Comparison of ENCODE assay signal across 8 cellular contexts in the genomic region with DNA sequence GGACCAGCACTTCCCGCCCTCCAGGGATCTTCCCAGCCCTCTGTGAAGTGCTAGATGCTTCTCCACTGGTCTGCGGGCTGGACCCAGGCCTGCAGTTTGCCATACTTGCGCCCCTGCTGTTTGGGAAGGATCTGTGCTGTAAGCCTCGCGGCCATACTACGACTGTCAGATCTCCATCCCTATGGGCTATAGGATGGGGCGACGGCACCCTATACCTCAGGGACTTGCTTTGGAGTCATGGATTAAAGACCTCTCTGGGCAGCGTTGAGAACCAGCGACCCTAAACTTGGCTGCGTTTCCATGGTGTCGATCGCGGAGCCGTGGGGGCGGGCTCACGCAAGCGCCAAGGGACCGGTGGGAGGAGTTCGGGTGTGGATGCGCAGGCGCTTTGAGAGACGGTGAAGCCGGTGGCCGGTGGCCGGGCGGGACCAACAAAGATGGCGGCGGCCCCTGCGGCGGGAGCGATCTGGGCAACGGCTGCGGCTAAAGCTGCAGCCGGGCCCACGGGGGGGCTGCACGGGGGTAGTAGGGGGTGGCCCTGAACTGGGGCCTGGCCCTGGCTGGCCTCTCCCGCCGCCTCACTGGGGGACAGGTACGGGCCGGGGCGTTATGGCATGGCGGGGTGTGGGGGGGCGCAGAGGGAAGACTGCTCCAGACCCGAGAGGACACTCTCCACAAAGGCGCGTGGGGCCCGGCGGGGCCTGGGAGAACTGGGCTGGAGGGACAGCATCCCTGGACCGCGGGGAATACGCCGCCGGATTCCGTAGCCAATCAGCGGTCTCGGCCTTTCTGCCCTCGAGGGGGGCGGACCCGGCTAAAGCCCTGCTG. TPM values are rescaled to one million over a fixed set of nuclear protein-coding genes. Genes with fewer than 3 reads are reported as not detected.
DNase-seq lines count a peak whose midpoint lies in the region; ATAC-seq and TF ChIP-seq lines count a peak whose summit lies in the region.

TSS of gene USP21 (plus strand) at position 414 of the 828 bp plus-strand sequence. CDS start 1,141 bp downstream, outside the sequence.

- H3K4me1 ChIP-seq in Peyer's patch (peaks cover 0 to 44% (median 11%) of the 10 kb centered on the region in 4 donors), esophagus (ENCODE audit: control insufficient read depth in 2 of 2, insufficient read depth in 2 of 2, low read length in 1 of 2) (peaks cover 4 to 17% of the 10 kb centered on the region in 2 donors), muscle layer of duodenum (ENCODE audit: control insufficient read depth in 1 of 2, insufficient read depth in 2 of 2, low read length in 2 of 2) (peaks cover 0 to 42% of the 10 kb centered on the region in 2 donors)

- no peaks in the 10 kb centered on the region for H3K27me3 Mint-ChIP-seq in activated T-cell treated with anti-CD3 and anti-CD28 coated beads, Interleukin-2, amount 50 U/mL, for 4 hours (ENCODE audit: low read depth)

- peak within 1 kb of the TSS; percentile 88 for H3K4me3 Mint-ChIP-seq in activated T-cell treated with anti-CD3 and anti-CD28 coated beads, Interleukin-2, amount 50 U/mL, for 4 hours

- H3K27ac ChIP-seq in KOPT-K1 (ENCODE audit: low read depth, low read length, poor library complexity, severe bottlenecking) (peak within 1 kb of the TSS; percentile 83), Peyer's patch (peak within 1 kb of the TSS; percentile 77 to 89 (median 85)), esophagus (ENCODE audit: low read depth in 2 of 2, low read length in 1 of 2) (peak within 1 kb of the TSS; percentile 81 to 83), muscle layer of duodenum (ENCODE audit: low read length) (peak within 1 kb of the TSS; percentile 78)

- TF ChIP-seq POLR2A in Peyer's patch (IDR thresholded peaks at IDR 0.05), result peak; percentile 34 to 60

- peak; percentile 69 for ATAC-seq in GM21737 (IDR thresholded peaks at IDR 0.05; ENCODE audit: unreplicated experiment)
- peak; percentile 95 to 96 for ATAC-seq in activated T-cell treated with anti-CD3 and anti-CD28 coated beads, Interleukin-2, amount 50 U/mL, for 4 hours

- 1% methylated on average over 54 to 60 of the region's 60 CpGs for WGBS in esophagus, 2 donors

- H3K4me3 ChIP-seq in Peyer's patch (peak within 1 kb of the TSS; percentile 66 to 96 (median 90)), esophagus (ENCODE audit: low read depth in 1 of 2, low read length in 2 of 2) (peak within 1 kb of the TSS; percentile 80 to 98), muscle layer of duodenum (ENCODE audit: low read depth in 1 of 2, low read length in 2 of 2) (peak within 1 kb of the TSS; percentile 90 to 91)

- TF ChIP-seq CTCF in Peyer's patch (IDR thresholded peaks at IDR 0.05), result peak in 4 of 6 experiments; percentile 31 to 40 (median 36)

- H3K36me3 Mint-ChIP-seq in activated T-cell treated with anti-CD3 and anti-CD28 coated beads, Interleukin-2, amount 50 U/mL, for 4 hours (ENCODE audit: insufficient read depth), result peaks cover 24% of the 10 kb centered on the region

- H3K9me3 ChIP-seq in KOPT-K1 (ENCODE audit: insufficient read depth, low read length, poor library complexity, severe bottlenecking) (no peaks in the 10 kb centered on the region), Peyer's patch (no peaks in the 10 kb centered on the region), esophagus (ENCODE audit: control insufficient read depth in 2 of 2, insufficient read depth in 1 of 2, low read depth in 1 of 2, low read length in 1 of 2) (no peaks in the 10 kb centered on the region), muscle layer of duodenum (ENCODE audit: control insufficient read depth in 1 of 2, low read length in 2 of 2) (no peaks in the 10 kb centered on the region)

- H3K36me3 ChIP-seq in KOPT-K1 (ENCODE audit: insufficient read depth, low read length) (peaks cover 59% of the 10 kb centered on the region), Peyer's patch (peaks cover 0 to 40% (median 0%) of the 10 kb centered on the region in 3 donors), esophagus (ENCODE audit: control insufficient read depth in 2 of 2, insufficient read depth in 2 of 2, low read length in 1 of 2) (peaks cover 0 to 18% of the 10 kb centered on the region in 2 donors), muscle layer of duodenum (ENCODE audit: control insufficient read depth in 1 of 2, insufficient read depth in 2 of 2, low read length in 2 of 2) (peaks cover 34 to 46% of the 10 kb centered on the region in 2 donors)

- no peaks in the 10 kb centered on the region for H3K9me3 Mint-ChIP-seq in activated T-cell treated with anti-CD3 and anti-CD28 coated beads, Interleukin-2, amount 50 U/mL, for 4 hours

- peak; percentile 80 for DNase-seq in DMS53 treated with DMSO at 0.1 percent for 48 hours (lab: John Stamatoyannopoulos, UW; ENCODE audit: unreplicated experiment)
- peak; percentile 89 to 96 (median 95) for DNase-seq in Peyer's patch
- DNase-seq in activated T-cell treated with anti-CD3 and anti-CD28 coated beads, Interleukin-2, amount 50 U/mL, for 4 hours, result peak; percentile 89
- DNase-seq in stimulated activated CD8-positive, alpha-beta memory T cell treated with anti-CD3 and anti-CD28 coated beads, Interleukin-7, amount 100 ng/mL, for 4 hours (ENCODE audit: low read depth in 2 of 2), result peak; percentile 84 to 89

- peaks cover 53% of the 10 kb centered on the region for H3K4me1 Mint-ChIP-seq in activated T-cell treated with anti-CD3 and anti-CD28 coated beads, Interleukin-2, amount 50 U/mL, for 4 hours (ENCODE audit: low read depth)

- H3K27me3 ChIP-seq in Peyer's patch, result no peaks in the 10 kb centered on the region
- H3K27me3 ChIP-seq in esophagus (ENCODE audit: control insufficient read depth in 1 of 2, insufficient read depth in 2 of 2, low read length in 2 of 2), result no peaks in the 10 kb centered on the region
- no peaks in the 10 kb centered on the region for H3K27me3 ChIP-seq in muscle layer of duodenum (ENCODE audit: low read depth, low read length)

RNA-seq across cellular contexts. Expression of gene USP21, which starts in this region (rescaled TPM):
- total RNA-seq in Peyer's patch, result 10 to 100 TPM; 11.6 to 52.8 (median 39.0) TPM
- total RNA-seq in activated T-cell treated with anti-CD3 and anti-CD28 coated beads, Interleukin-2, amount 50 U/mL, for 4 hours, result 10 to 100 TPM; 25.0 to 28.3 (median 27.4) TPM
- 10 to 100 TPM; 16.5 to 22.9 TPM for polyA plus RNA-seq in esophagus

Comparison
In these comparisons a context has a peak if more than half of its experiments do, and no peak if none do; other contexts are left out.
1. Peak in every context shown above with its lines: DNase-seq, ATAC-seq, H3K4me3 ChIP-seq and H3K27ac ChIP-seq.